2 cellular contexts compared by ENCODE assay signal in genomic region chr2:239277401-239278085, GRCh38.
TF ChIP-seq lines count a peak whose summit lies in the region.

No MANE protein-coding gene starts in this region.

TF ChIP-seq in HCT116, 20 proteins besides CTCF, POLR2A, EP300 and RAD21 (continued from another document):
- TF ChIP-seq SRF (IDR thresholded peaks at IDR 0.05; ENCODE audit: low read depth) (no peak), EZH2 (IDR thresholded peaks at IDR 0.05) (no peak), JUND (IDR thresholded peaks at IDR 0.05) (no peak), FOSL1 (IDR thresholded peaks at IDR 0.05; ENCODE audit: low read depth) (no peak), SIN3A (IDR thresholded peaks at IDR 0.05; ENCODE audit: low read depth) (no peak), YY1 (IDR thresholded peaks at IDR 0.05; ENCODE audit: extremely low read depth, insufficient replicate concordance, low read depth, low read length) (no peak), POLR2AphosphoS5 (IDR thresholded peaks at IDR 0.05; ENCODE audit: low read depth, low read length) (no peak), ZFX (IDR thresholded peaks at IDR 0.05) (no peak)
- TF ChIP-seq, protein P1, sequence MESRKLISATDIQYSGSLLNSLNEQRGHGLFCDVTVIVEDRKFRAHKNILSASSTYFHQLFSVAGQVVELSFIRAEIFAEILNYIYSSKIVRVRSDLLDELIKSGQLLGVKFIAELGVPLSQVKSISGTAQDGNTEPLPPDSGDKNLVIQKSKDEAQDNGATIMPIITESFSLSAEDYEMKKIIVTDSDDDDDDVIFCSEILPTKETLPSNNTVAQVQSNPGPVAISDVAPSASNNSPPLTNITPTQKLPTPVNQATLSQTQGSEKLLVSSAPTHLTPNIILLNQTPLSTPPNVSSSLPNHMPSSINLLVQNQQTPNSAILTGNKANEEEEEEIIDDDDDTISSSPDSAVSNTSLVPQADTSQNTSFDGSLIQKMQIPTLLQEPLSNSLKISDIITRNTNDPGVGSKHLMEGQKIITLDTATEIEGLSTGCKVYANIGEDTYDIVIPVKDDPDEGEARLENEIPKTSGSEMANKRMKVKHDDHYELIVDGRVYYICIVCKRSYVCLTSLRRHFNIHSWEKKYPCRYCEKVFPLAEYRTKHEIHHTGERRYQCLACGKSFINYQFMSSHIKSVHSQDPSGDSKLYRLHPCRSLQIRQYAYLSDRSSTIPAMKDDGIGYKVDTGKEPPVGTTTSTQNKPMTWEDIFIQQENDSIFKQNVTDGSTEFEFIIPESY (IDR thresholded peaks at IDR 0.05; ENCODE audit: extremely low read depth, insufficient replicate concordance, low read length): no peak
- TF ChIP-seq, protein P2, sequence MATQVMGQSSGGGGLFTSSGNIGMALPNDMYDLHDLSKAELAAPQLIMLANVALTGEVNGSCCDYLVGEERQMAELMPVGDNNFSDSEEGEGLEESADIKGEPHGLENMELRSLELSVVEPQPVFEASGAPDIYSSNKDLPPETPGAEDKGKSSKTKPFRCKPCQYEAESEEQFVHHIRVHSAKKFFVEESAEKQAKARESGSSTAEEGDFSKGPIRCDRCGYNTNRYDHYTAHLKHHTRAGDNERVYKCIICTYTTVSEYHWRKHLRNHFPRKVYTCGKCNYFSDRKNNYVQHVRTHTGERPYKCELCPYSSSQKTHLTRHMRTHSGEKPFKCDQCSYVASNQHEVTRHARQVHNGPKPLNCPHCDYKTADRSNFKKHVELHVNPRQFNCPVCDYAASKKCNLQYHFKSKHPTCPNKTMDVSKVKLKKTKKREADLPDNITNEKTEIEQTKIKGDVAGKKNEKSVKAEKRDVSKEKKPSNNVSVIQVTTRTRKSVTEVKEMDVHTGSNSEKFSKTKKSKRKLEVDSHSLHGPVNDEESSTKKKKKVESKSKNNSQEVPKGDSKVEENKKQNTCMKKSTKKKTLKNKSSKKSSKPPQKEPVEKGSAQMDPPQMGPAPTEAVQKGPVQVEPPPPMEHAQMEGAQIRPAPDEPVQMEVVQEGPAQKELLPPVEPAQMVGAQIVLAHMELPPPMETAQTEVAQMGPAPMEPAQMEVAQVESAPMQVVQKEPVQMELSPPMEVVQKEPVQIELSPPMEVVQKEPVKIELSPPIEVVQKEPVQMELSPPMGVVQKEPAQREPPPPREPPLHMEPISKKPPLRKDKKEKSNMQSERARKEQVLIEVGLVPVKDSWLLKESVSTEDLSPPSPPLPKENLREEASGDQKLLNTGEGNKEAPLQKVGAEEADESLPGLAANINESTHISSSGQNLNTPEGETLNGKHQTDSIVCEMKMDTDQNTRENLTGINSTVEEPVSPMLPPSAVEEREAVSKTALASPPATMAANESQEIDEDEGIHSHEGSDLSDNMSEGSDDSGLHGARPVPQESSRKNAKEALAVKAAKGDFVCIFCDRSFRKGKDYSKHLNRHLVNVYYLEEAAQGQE (IDR thresholded peaks at IDR 0.05; ENCODE audit: low read depth): no peak
- TF ChIP-seq, protein P3, sequence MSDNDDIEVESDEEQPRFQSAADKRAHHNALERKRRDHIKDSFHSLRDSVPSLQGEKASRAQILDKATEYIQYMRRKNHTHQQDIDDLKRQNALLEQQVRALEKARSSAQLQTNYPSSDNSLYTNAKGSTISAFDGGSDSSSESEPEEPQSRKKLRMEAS (IDR thresholded peaks at IDR 0.05): no peak

TF ChIP-seq in SK-N-SH, 30 proteins besides CTCF, POLR2A, EP300 and RAD21 (continued from another document):
- no peak for TF ChIP-seq IRF3 (IDR thresholded peaks at IDR 0.05; ENCODE audit: low read depth, low read length)
- TF ChIP-seq JUND (IDR thresholded peaks at IDR 0.05): no peak
- no peak for TF ChIP-seq RCOR1 (IDR thresholded peaks at IDR 0.05; ENCODE audit: low read length)
- no peak for TF ChIP-seq GATA2 (CRISPR knock-in tag; IDR thresholded peaks at IDR 0.05)
- no peak for TF ChIP-seq NRF1 (IDR thresholded peaks at IDR 0.05; ENCODE audit: low read depth, low read length)
- no peak for TF ChIP-seq NFIC (IDR thresholded peaks at IDR 0.05; ENCODE audit: borderline replicate concordance)
TF ChIP-seq in SK-N-SH: peak in this region for 0.
